ENCODE assay signal across 26 cellular contexts in the genomic region with DNA sequence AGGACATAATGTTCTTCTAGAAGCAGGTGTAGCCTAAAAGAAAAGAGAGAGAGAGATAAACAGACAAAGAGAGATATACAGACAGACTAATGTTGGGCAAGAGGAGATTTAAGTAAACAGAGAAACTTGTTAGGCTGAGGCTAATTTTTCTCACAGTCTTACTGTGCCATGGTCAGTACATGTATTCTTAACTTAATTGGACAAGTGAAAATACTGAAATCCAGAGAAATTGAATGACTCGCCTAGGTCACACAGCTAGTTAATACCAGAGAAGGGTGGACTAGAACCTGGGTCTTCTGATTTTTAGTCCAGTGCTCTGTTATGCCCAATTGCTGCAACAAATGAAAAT. TPM values are rescaled to one million over a fixed set of nuclear protein-coding genes. Genes with fewer than 3 reads are reported as not detected.
A peak's percentile ranks its signal among the peaks of the same experiment; 100 is the strongest.
DNase-seq lines count a peak whose midpoint lies in the region; ATAC-seq lines count a peak whose summit lies in the region.
"Had no signal": no experiment of that assay in that cellular context is flagged by ENCODE, and none has a peak within 500 bp of the region (broad histone marks: within the 10 kb centered on the region; RNA-seq: fewer than 3 reads in every experiment).

No MANE protein-coding gene starts in this region.

- H3K9me3 ChIP-seq in adipocyte (ENCODE audit: control insufficient read depth, low read length): no peaks in the 10 kb centered on the region
- H3K9me3 ChIP-seq in neuronal stem cell (replicated peaks in 1 of 2; ENCODE audit: control insufficient read depth in 2 of 2, insufficient read depth in 1 of 2, low read depth in 1 of 2, low read length in 2 of 2): no peaks in the 10 kb centered on the region
- no peaks in the 10 kb centered on the region for H3K9me3 ChIP-seq in CD8-positive, alpha-beta memory T cell (ENCODE audit: low read length)
- H3K9me3 ChIP-seq: pancreas, Peyer's patch, thyroid gland, uterus had no signal

- no peaks in the 10 kb centered on the region for H3K27me3 ChIP-seq in adipocyte (replicated peaks; ENCODE audit: control insufficient read depth, insufficient read depth, low read length)
- no peaks in the 10 kb centered on the region for H3K27me3 ChIP-seq in neuronal stem cell (ENCODE audit: control insufficient read depth in 3 of 3, insufficient read depth in 3 of 3, low read depth in 1 of 3, low read length in 3 of 3)
- H3K27me3 ChIP-seq in CD8-positive, alpha-beta memory T cell (ENCODE audit: insufficient read depth, low read length, poor library complexity, severe bottlenecking): no peaks in the 10 kb centered on the region
- H3K27me3 ChIP-seq: pancreas, Peyer's patch, thyroid gland, uterus had no signal

- H2BK5ac ChIP-seq in neuronal stem cell (ENCODE audit: low read length): no peak overlapping the region

- ATAC-seq in left lobe of liver (peak; percentile 7), HG02840 (IDR thresholded peaks at IDR 0.05; ENCODE audit: low FRiP score, unreplicated experiment) (no peak)
- ATAC-seq: activated CD4-positive, alpha-beta T cell treated with anti-CD3 and anti-CD28 coated beads for 36 hours; activated CD8-positive, alpha-beta T cell treated with anti-CD3 and anti-CD28 coated beads for 36 hours; natural killer cell treated with Interleukin-12 subunit alpha and Interleukin-12 subunit beta and Interleukin-15 and Interleukin-18, amount 100 ng/mL, for 72 hours; stimulated activated naive CD8-positive, alpha-beta T cell treated with anti-CD3 and anti-CD28 coated beads, Interleukin-15, amount 100 ng/mL, for 72 hours had no signal

- peaks cover 10 to 52% (median 19%) of the 10 kb centered on the region in 3 donors for H3K4me1 Mint-ChIP-seq in CD8-positive, alpha-beta memory T cell

- no peak overlapping the region for H2BK12ac ChIP-seq in neuronal stem cell (ENCODE audit: low read length)

- H3K27ac Mint-ChIP-seq in CD8-positive, alpha-beta memory T cell: peak overlapping the region in 3 of 8 donors; percentile 0 to 72 (median 18)
- H3K27ac Mint-ChIP-seq: activated CD4-positive, alpha-beta T cell treated with anti-CD3 and anti-CD28 coated beads for 36 hours; activated CD8-positive, alpha-beta T cell treated with anti-CD3 and anti-CD28 coated beads for 36 hours; activated naive CD4-positive, alpha-beta T cell treated with anti-CD3 and anti-CD28 coated beads, Interleukin-2, amount 10 ng/mL, durations not matched to agents 7 days and 5 days had no signal

- POLR2A ChIA-PET in CD8-positive, alpha-beta memory T cell (lab: Charles Lee): no interaction called here

- DNase-seq in NCI-H82 (lab: John Stamatoyannopoulos, UW) (peak; percentile 64), NCI-H82 treated with DMSO at 0.1 percent for 48 hours (lab: John Stamatoyannopoulos, UW; ENCODE audit: unreplicated experiment) (no peak), adipocyte (ENCODE audit: low read depth) (peak; percentile 14), left lobe of liver (ENCODE audit: low spot score) (no peak), neuronal stem cell (ENCODE audit: low spot score) (no peak), NCI-H128 (lab: John Stamatoyannopoulos, UW; ENCODE audit: unreplicated experiment) (no peak)
- DNase-seq in CD8-positive, alpha-beta memory T cell: no peak
- DNase-seq: activated CD4-positive, alpha-beta T cell treated with anti-CD3 and anti-CD28 coated beads for 36 hours; activated CD8-positive, alpha-beta memory T cell treated with anti-CD3 and anti-CD28 coated beads, Interleukin-2, amount 50 U/mL, for 48 hours; activated CD8-positive, alpha-beta T cell treated with anti-CD3 and anti-CD28 coated beads for 36 hours; activated naive CD4-positive, alpha-beta T cell treated with anti-CD3 and anti-CD28 coated beads, Interleukin-2, amount 10 ng/mL, durations not matched to agents 7 days and 5 days; effector memory CD4-positive, alpha-beta T cell; erythroblast; GM23248; Peyer's patch; SHP77; stimulated activated CD4-positive, alpha-beta T cell treated with anti-CD3 and anti-CD28 coated beads, Interleukin-1b, Interleukin-23, amount 100 ng/mL, for 48 hours; stimulated activated naive CD8-positive, alpha-beta T cell treated with anti-CD3 and anti-CD28 coated beads, Interleukin-15, amount 100 ng/mL, for 72 hours had no signal

- no peak overlapping the region for H3K4ac ChIP-seq in neuronal stem cell (ENCODE audit: low read length)

- peaks cover 25% of the 10 kb centered on the region for H3K36me3 ChIP-seq in adipocyte (ENCODE audit: control insufficient read depth, insufficient read depth, low read length, severe bottlenecking)
- H3K36me3 ChIP-seq in neuronal stem cell (replicated peaks in 1 of 2; ENCODE audit: control insufficient read depth in 2 of 2, insufficient read depth in 2 of 2, low read length in 2 of 2): peaks cover 0 to 13% of the 10 kb centered on the region in 2 donors
- no peaks in the 10 kb centered on the region for H3K36me3 ChIP-seq in CD8-positive, alpha-beta memory T cell (ENCODE audit: insufficient read depth, low read length)
- H3K36me3 ChIP-seq: pancreas, uterus had no signal

- no CpG with 5 or more reads among the region's 1 CpG for WGBS in neuronal stem cell (ENCODE audit: extremely low coverage in 2 of 2, insufficient read length in 2 of 2, insufficient replicate concordance in 1 of 2), 2 donors

- no peak overlapping the region for H2BK120ac ChIP-seq in neuronal stem cell (ENCODE audit: low read depth, low read length)

- no peak overlapping the region for H3K23ac ChIP-seq in neuronal stem cell (ENCODE audit: low read depth, low read length, poor library complexity)

- peaks cover 3 to 35% (median 9%) of the 10 kb centered on the region in 3 donors for H3K36me3 Mint-ChIP-seq in CD8-positive, alpha-beta memory T cell

- no peak overlapping the region for H3K4me3 Mint-ChIP-seq in CD8-positive, alpha-beta memory T cell
- H3K4me3 Mint-ChIP-seq: activated CD4-positive, alpha-beta T cell treated with anti-CD3 and anti-CD28 coated beads for 36 hours; activated CD8-positive, alpha-beta T cell treated with anti-CD3 and anti-CD28 coated beads for 36 hours; activated naive CD4-positive, alpha-beta T cell treated with anti-CD3 and anti-CD28 coated beads, Interleukin-2, amount 10 ng/mL, durations not matched to agents 7 days and 5 days; CD14-positive monocyte; natural killer cell treated with Interleukin-12 subunit alpha and Interleukin-12 subunit beta and Interleukin-15 and Interleukin-18, amount 100 ng/mL, for 72 hours; stimulated activated naive CD8-positive, alpha-beta T cell treated with anti-CD3 and anti-CD28 coated beads, Interleukin-15, amount 100 ng/mL, for 72 hours had no signal

- H3K4me3 ChIP-seq in adipocyte (ENCODE audit: low read length) (no peak overlapping the region), neuronal stem cell (ENCODE audit: low read length in 2 of 2) (no peak overlapping the region)
- no peak overlapping the region for H3K4me3 ChIP-seq in CD8-positive, alpha-beta memory T cell (ENCODE audit: low read length)
- H3K4me3 ChIP-seq: coronary artery, GM23248, pancreas, Peyer's patch, smooth muscle cell, thyroid gland, uterus had no signal

- CTCF ChIA-PET in CD8-positive, alpha-beta memory T cell (lab: Charles Lee): no interaction called here

- H2AK5ac ChIP-seq in neuronal stem cell (ENCODE audit: low read depth, low read length): no peak overlapping the region

- H3K27ac ChIP-seq in neuronal stem cell (replicated peaks; ENCODE audit: low read length): peak overlapping the region; percentile 25
- no peak overlapping the region for H3K27ac ChIP-seq in CD8-positive, alpha-beta memory T cell (ENCODE audit: low read depth, low read length)
- H3K27ac ChIP-seq: coronary artery, GM23248, pancreas, Peyer's patch, thyroid gland had no signal

- H4K91ac ChIP-seq in neuronal stem cell (ENCODE audit: low read depth, low read length, poor library complexity): no peak overlapping the region

- no peak overlapping the region for H3K9ac ChIP-seq in adipocyte (ENCODE audit: low read length)
- H3K9ac ChIP-seq in neuronal stem cell (ENCODE audit: low read depth, low read length, poor library complexity): no peak overlapping the region
- H3K9ac ChIP-seq: GM23248 had no signal

- H3K18ac ChIP-seq in neuronal stem cell (ENCODE audit: low read length): no peak overlapping the region

- no peak overlapping the region for H2BK15ac ChIP-seq in neuronal stem cell (ENCODE audit: low read length)

- no peak overlapping the region for H2AFZ ChIP-seq in neuronal stem cell (ENCODE audit: low read length)
- H2AFZ ChIP-seq: GM23248 had no signal

- H3K4me1 ChIP-seq in adipocyte (ENCODE audit: control insufficient read depth, insufficient read depth, low read length) (peaks cover 8% of the 10 kb centered on the region), neuronal stem cell (ENCODE audit: control insufficient read depth in 2 of 2, insufficient read depth in 1 of 2, low read depth in 1 of 2, low read length in 2 of 2) (peaks cover 30 to 47% of the 10 kb centered on the region in 2 donors)
- H3K4me1 ChIP-seq in CD8-positive, alpha-beta memory T cell (ENCODE audit: insufficient read depth, low read length): peaks cover 37% of the 10 kb centered on the region

- H3K9me3 Mint-ChIP-seq in CD8-positive, alpha-beta memory T cell: no peaks in the 10 kb centered on the region
- H3K9me3 Mint-ChIP-seq: activated CD8-positive, alpha-beta T cell treated with anti-CD3 and anti-CD28 coated beads for 36 hours; activated naive CD4-positive, alpha-beta T cell treated with anti-CD3 and anti-CD28 coated beads, Interleukin-2, amount 10 ng/mL, durations not matched to agents 7 days and 5 days; CD14-positive monocyte; natural killer cell treated with Interleukin-12 subunit alpha and Interleukin-12 subunit beta and Interleukin-15 and Interleukin-18, amount 100 ng/mL, for 72 hours; stimulated activated naive CD8-positive, alpha-beta T cell treated with anti-CD3 and anti-CD28 coated beads, Interleukin-15, amount 100 ng/mL, for 72 hours had no signal

- no peak overlapping the region for H3K14ac ChIP-seq in neuronal stem cell (ENCODE audit: low read length)

- no peak overlapping the region for H3K4me2 ChIP-seq in neuronal stem cell (ENCODE audit: insufficient read depth, low read length, poor library complexity, severe bottlenecking)
- H3K4me2 ChIP-seq: smooth muscle cell had no signal

- H3K79me1 ChIP-seq in neuronal stem cell (ENCODE audit: low read depth, low read length): no peaks in the 10 kb centered on the region

- H3K27me3 Mint-ChIP-seq in CD8-positive, alpha-beta memory T cell: no peaks in the 10 kb centered on the region
- H3K27me3 Mint-ChIP-seq: activated CD4-positive, alpha-beta T cell treated with anti-CD3 and anti-CD28 coated beads for 36 hours; activated CD8-positive, alpha-beta T cell treated with anti-CD3 and anti-CD28 coated beads for 36 hours; activated naive CD4-positive, alpha-beta T cell treated with anti-CD3 and anti-CD28 coated beads, Interleukin-2, amount 10 ng/mL, durations not matched to agents 7 days and 5 days; natural killer cell treated with Interleukin-12 subunit alpha and Interleukin-12 subunit beta and Interleukin-15 and Interleukin-18, amount 100 ng/mL, for 72 hours; stimulated activated naive CD8-positive, alpha-beta T cell treated with anti-CD3 and anti-CD28 coated beads, Interleukin-15, amount 100 ng/mL, for 72 hours had no signal

- no peak overlapping the region for H4K8ac ChIP-seq in neuronal stem cell (ENCODE audit: low read depth, low read length)

RNA-seq across cellular contexts. Expression of a gene that starts 6.7 kb away (rescaled TPM):
- 16.3 TPM for total RNA-seq in left lobe of liver
- polyA plus RNA-seq in neuronal stem cell (2013, experiment 1 of 2): 19.3 TPM
- 20.0 TPM for polyA plus RNA-seq in neuronal stem cell (2013, experiment 2 of 2)
- total RNA-seq in CD8-positive, alpha-beta memory T cell: 10 to 100 TPM; 38.0 to 38.9 TPM
- polyA plus RNA-seq in CD8-positive, alpha-beta memory T cell: 10.7 TPM

Comparison
In these comparisons a context has a peak if more than half of its experiments do, and no peak if none do; other contexts are left out.
1. DNase-seq: peak in NCI-H82 (single experiment) and adipocyte (single experiment); none in NCI-H82 treated with DMSO at 0.1 percent for 48 hours (single experiment), left lobe of liver (single experiment), neuronal stem cell (single experiment), NCI-H128 (single experiment) and CD8-positive, alpha-beta memory T cell (0 of 5).